In genomic region chr18:51622676-51623075, GRCh38 we compare ENCODE assay signal across 23 cellular contexts.
DNase-seq lines count a peak whose midpoint lies in the region; ATAC-seq and TF ChIP-seq lines count a peak whose summit lies in the region.
"Had no signal": no experiment of that assay in that cellular context is flagged by ENCODE, and none has a peak within 500 bp of the region (broad histone marks: within the 10 kb centered on the region; RNA-seq: fewer than 3 reads in every experiment).

No MANE protein-coding gene starts in this region.

- H3K9me3 ChIP-seq in HEK293 (ENCODE audit: control insufficient read depth, insufficient read depth, low read depth, low read length), result no peaks in the 10 kb centered on the region
- no peaks in the 10 kb centered on the region for H3K9me3 ChIP-seq in osteoblast (ENCODE audit: low read depth, low read length)
- H3K9me3 ChIP-seq: left ventricle myocardium inferior, mucosa of descending colon, neutrophil, Peyer's patch, tibial artery had no signal

- H3K36me3 ChIP-seq in HEK293 (ENCODE audit: control insufficient read depth in 2 of 2, insufficient read depth in 1 of 2, low read length in 2 of 2) (no peaks in the 10 kb centered on the region), osteoblast (ENCODE audit: insufficient read depth, low read length) (no peaks in the 10 kb centered on the region)
- H3K36me3 ChIP-seq: left ventricle myocardium inferior, neutrophil, Peyer's patch, tibial artery had no signal

- no peak for ATAC-seq in HG02870 (IDR thresholded peaks at IDR 0.05; ENCODE audit: unreplicated experiment)
- ATAC-seq: activated CD4-positive, CD25-positive, alpha-beta regulatory T cell treated with anti-CD3 and anti-CD28 coated beads, Interleukin-2, amount 50 U/mL, for 24 hours; activated naive CD4-positive, alpha-beta T cell treated with anti-CD3 and anti-CD28 coated beads, Interleukin-2, amount 50 U/mL, for 72 hours; activated T-cell treated with anti-CD3 and anti-CD28 coated beads, Interleukin-2, amount 50 U/mL, for 72 hours; effector memory CD8-positive, alpha-beta T cell; K562; mucosa of descending colon; right cardiac atrium; SK-N-SH treated with all-trans-retinoic acid at 6 μM for 48 hours had no signal

- no peaks in the 10 kb centered on the region for H3K27me3 ChIP-seq in osteoblast (ENCODE audit: insufficient read depth, low read length)
- H3K27me3 ChIP-seq: Peyer's patch had no signal

- no peak overlapping the region for H3K4me3 ChIP-seq in HEK293 (ENCODE audit: low read depth, low read length)
- H3K4me3 ChIP-seq in osteoblast (ENCODE audit: insufficient read depth, low read length), result no peak overlapping the region
- H3K4me3 ChIP-seq: GM23248, K562, left ventricle myocardium inferior, mucosa of descending colon, Peyer's patch, tibial artery had no signal

- no peak overlapping the region for H3K4me2 ChIP-seq in osteoblast (ENCODE audit: insufficient read depth, low read length)

- no peak for TF ChIP-seq CTCF in HEK293 (tag by site-specific recombination; IDR thresholded peaks at IDR 0.05)
- no peak for TF ChIP-seq CTCF in nephron progenitor cell (IDR thresholded peaks at IDR 0.05)
- TF ChIP-seq CTCF in osteoblast (IDR thresholded peaks at IDR 0.05; ENCODE audit: extremely low read depth, low read depth, low read length), result no peak

- peak overlapping the region; percentile 79 for H3K27ac Mint-ChIP-seq in nephron progenitor cell
- H3K27ac Mint-ChIP-seq: activated naive CD4-positive, alpha-beta T cell treated with anti-CD3 and anti-CD28 coated beads, Interleukin-2, amount 50 U/mL, for 72 hours; activated T-cell treated with anti-CD3 and anti-CD28 coated beads, Interleukin-2, amount 50 U/mL, for 72 hours; effector memory CD8-positive, alpha-beta T cell had no signal

- CTCF ChIA-PET in HEK293 (lab: Yijun Ruan, JAX), result interaction anchor here (0.6 to 1.1 kb wide), 4 partner anchors 381 to 1529 kb away, joined by 3 to 5 read pairs (median 3); no protein-coding TSS in a partner anchor

- no peaks in the 10 kb centered on the region for H3K4me1 ChIP-seq in HEK293 (ENCODE audit: control insufficient read depth, insufficient read depth, low read length)
- no peaks in the 10 kb centered on the region for H3K4me1 ChIP-seq in osteoblast (ENCODE audit: insufficient read depth, low read length)
- H3K4me1 ChIP-seq: Peyer's patch, tibial artery had no signal

- POLR2A ChIA-PET in HEK293 (lab: Yijun Ruan, JAX), result no interaction called here

- no peak overlapping the region for H3K4me3 Mint-ChIP-seq in nephron progenitor cell
- H3K4me3 Mint-ChIP-seq: activated T-cell treated with anti-CD3 and anti-CD28 coated beads, Interleukin-2, amount 50 U/mL, for 72 hours; effector memory CD8-positive, alpha-beta T cell had no signal

- H3K27me3 Mint-ChIP-seq in nephron progenitor cell (ENCODE audit: low read depth, poor library complexity), result peaks cover 4% of the 10 kb centered on the region

- H3K79me2 ChIP-seq in osteoblast (ENCODE audit: insufficient read depth, low read length), result no peaks in the 10 kb centered on the region

- DNase-seq in NCI-H1694 (lab: John Stamatoyannopoulos, UW) (peak; percentile 26), NCI-H82 treated with DMSO at 0.1 percent for 48 hours (lab: John Stamatoyannopoulos, UW; ENCODE audit: unreplicated experiment) (peak; percentile 95), nephron progenitor cell (peak; percentile 14), osteoblast (ENCODE audit: insufficient read length, low spot score, missing footprints) (no peak), middle frontal gyrus (ENCODE audit: extremely low spot score, low spot score) (no peak)
- DNase-seq: activated T-cell treated with anti-CD3 and anti-CD28 coated beads, Interleukin-2, amount 50 U/mL, for 72 hours; effector memory CD8-positive, alpha-beta T cell; GM23248; head of caudate nucleus; left ventricle myocardium inferior; mucosa of descending colon; NCI-H526 treated with DMSO at 0.1 percent for 48 hours; Peyer's patch; right cardiac atrium; stimulated activated naive CD4-positive, alpha-beta T cell; tibial artery had no signal

- no peaks in the 10 kb centered on the region for H3K36me3 Mint-ChIP-seq in nephron progenitor cell (ENCODE audit: low read depth)
- H3K36me3 Mint-ChIP-seq: activated naive CD4-positive, alpha-beta T cell treated with anti-CD3 and anti-CD28 coated beads, Interleukin-2, amount 50 U/mL, for 72 hours had no signal

- peaks cover 16% of the 10 kb centered on the region for H3K9me3 Mint-ChIP-seq in nephron progenitor cell
- H3K9me3 Mint-ChIP-seq: activated naive CD4-positive, alpha-beta T cell treated with anti-CD3 and anti-CD28 coated beads, Interleukin-2, amount 50 U/mL, for 72 hours; activated T-cell treated with anti-CD3 and anti-CD28 coated beads, Interleukin-2, amount 50 U/mL, for 72 hours had no signal

- H4K20me1 ChIP-seq in osteoblast (ENCODE audit: insufficient read depth, low read length), result no peaks in the 10 kb centered on the region

- H3K27ac ChIP-seq in HEK293 (ENCODE audit: extremely low read depth, low read depth, low read length) (no peak overlapping the region), osteoblast (ENCODE audit: low read depth, low read length) (no peak overlapping the region)
- H3K27ac ChIP-seq: GM23248, left ventricle myocardium inferior, neutrophil, Peyer's patch, tibial artery had no signal

- peaks cover 48% of the 10 kb centered on the region for H3K4me1 Mint-ChIP-seq in nephron progenitor cell

- no peak overlapping the region for H2AFZ ChIP-seq in osteoblast (ENCODE audit: low read length)
- H2AFZ ChIP-seq: GM23248 had no signal

TF ChIP-seq in HEK293, 187 proteins besides CTCF, POLR2A, EP300 and RAD21:
- TF ChIP-seq ZIC2 (tag by site-specific recombination; IDR thresholded peaks at IDR 0.05) (peak; percentile 33; the same call in 1 of the 2 replicates), ZSCAN5A (tag by site-specific recombination; IDR thresholded peaks at IDR 0.05) (no peak), HIC1 (tag by site-specific recombination; IDR thresholded peaks at IDR 0.05) (no peak), GLIS1 (tag by site-specific recombination; IDR thresholded peaks at IDR 0.05) (peak; percentile 70), ZNF791 (tag by site-specific recombination; IDR thresholded peaks at IDR 0.05) (no peak)
TF ChIP-seq in HEK293: peak in this region for 2.

Comparison
In these comparisons a context has a peak if more than half of its experiments do, and no peak if none do; other contexts are left out.
1. DNase-seq: peak in NCI-H1694 (single experiment), NCI-H82 treated with DMSO at 0.1 percent for 48 hours (single experiment) and nephron progenitor cell (single experiment); none in osteoblast (single experiment) and middle frontal gyrus (single experiment).